In the genomic region with DNA sequence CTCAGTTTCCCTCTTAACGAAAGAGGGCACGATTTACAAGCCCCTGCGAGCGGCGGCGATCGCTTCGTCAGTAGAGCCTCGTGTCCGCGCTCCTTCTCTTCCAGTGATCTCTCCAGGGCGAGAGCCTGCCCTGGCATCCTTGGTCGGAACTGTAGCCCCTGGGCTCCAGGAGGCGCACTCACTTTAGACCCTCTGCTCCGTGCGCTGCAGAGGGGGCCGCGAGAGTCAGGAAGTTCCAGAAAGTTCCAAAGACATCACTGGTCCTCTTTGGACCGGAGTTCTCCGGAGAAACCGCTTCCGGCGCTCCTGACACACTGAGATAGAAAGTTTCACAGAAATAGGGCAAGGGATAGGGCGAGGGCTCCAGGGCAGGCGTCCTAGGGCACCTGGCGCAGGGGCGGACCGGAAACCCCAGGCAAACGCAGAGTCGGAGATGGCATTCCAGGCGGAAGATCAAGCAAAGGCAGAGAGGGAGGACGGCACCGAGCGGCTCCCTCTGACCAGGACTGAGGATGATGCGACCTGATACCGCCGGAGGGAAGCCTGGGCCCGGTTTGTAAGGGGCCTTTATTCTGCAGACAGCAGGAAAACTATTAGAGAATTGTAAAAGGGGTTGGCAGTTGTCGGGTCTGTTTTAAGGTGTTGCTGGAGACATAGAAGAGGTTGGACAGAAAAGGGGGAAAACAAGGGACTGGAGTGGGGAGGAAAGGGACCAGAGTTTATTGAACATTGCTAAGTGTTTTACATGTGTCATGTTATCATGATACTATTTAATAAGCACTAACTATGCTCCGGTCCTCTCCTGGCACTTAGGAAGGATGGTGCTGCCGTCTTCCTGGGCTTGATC, we compare ENCODE assay signal across 8 cellular contexts. TPM values are rescaled to one million over a fixed set of nuclear protein-coding genes. Genes with fewer than 3 reads are reported as not detected.
DNase-seq lines count a peak whose midpoint lies in the region; ATAC-seq and TF ChIP-seq lines count a peak whose summit lies in the region.

No MANE protein-coding gene starts in this region.

- H3K27me3 Mint-ChIP-seq in activated B cell treated with CpG ODN at 0.5 μM for 24 hours = peaks cover 52% of the 10 kb centered on the region

- ATAC-seq in activated B cell treated with CpG ODN at 0.5 μM for 24 hours (ENCODE audit: low read depth) = no peak
- peak; percentile 4 to 17 for ATAC-seq in left cardiac atrium
- peak in 2 of 4 donors; percentile 6 to 14 for ATAC-seq in psoas muscle
- ATAC-seq in GM19351 (IDR thresholded peaks at IDR 0.05; ENCODE audit: unreplicated experiment) = no peak

- no peaks in the 10 kb centered on the region for H3F3A ChIP-seq in DOHH2 (ENCODE audit: control insufficient read depth, insufficient read depth)

- H3K4me2 ChIP-seq in DOHH2 (ENCODE audit: low read length) = peak overlapping the region; percentile 45; the same call in 1 of the 2 replicates

- DNase-seq in activated B cell treated with CpG ODN at 0.5 μM for 24 hours (no peak), left cardiac atrium (no peak), psoas muscle (peak in 1 of 2 donors; percentile 17)
- DNase-seq in activated CD8-positive, alpha-beta memory T cell treated with anti-CD3 and anti-CD28 coated beads, Interleukin-2, amount 50 U/mL, for 48 hours = no peak
- DNase-seq in stimulated activated CD4-positive, alpha-beta T cell treated with anti-CD3 and anti-CD28 coated beads, Interleukin-4, amount 100 ng/mL, for 4 hours = no peak
- DNase-seq in activated CD8-positive, alpha-beta memory T cell treated with anti-CD3 and anti-CD28 coated beads, Interleukin-2, amount 50 U/mL, for 4 hours = no peak

- no peak for TF ChIP-seq CTCF in DOHH2 (IDR thresholded peaks at IDR 0.05; ENCODE audit: low read depth, low read length, poor library complexity, severe bottlenecking)
- TF ChIP-seq CTCF in activated B cell treated with CpG ODN at 0.5 μM for 24 hours (IDR thresholded peaks at IDR 0.05) = no peak
- no peak for TF ChIP-seq CTCF in psoas muscle (IDR thresholded peaks at IDR 0.05)

- H3K27me3 ChIP-seq in DOHH2 (ENCODE audit: control insufficient read depth, low read length) = peaks cover 2% of the 10 kb centered on the region; the same call in 1 of the 2 replicates
- peaks cover 5 to 74% (median 20%) of the 10 kb centered on the region in 3 donors for H3K27me3 ChIP-seq in psoas muscle (ENCODE audit: insufficient read depth in 3 of 3, low read length in 2 of 3)

- H3K36me3 Mint-ChIP-seq in activated B cell treated with CpG ODN at 0.5 μM for 24 hours (ENCODE audit: low read depth) = no peaks in the 10 kb centered on the region

- H3K27ac ChIP-seq in DOHH2 (ENCODE audit: low read depth, low read length) (no peak overlapping the region), psoas muscle (no peak overlapping the region)

- peak overlapping the region; percentile 48 for H3K4me3 Mint-ChIP-seq in activated B cell treated with CpG ODN at 0.5 μM for 24 hours

- no peaks in the 10 kb centered on the region for H3K4me1 ChIP-seq in DOHH2 (ENCODE audit: control insufficient read depth, low read length)
- H3K4me1 ChIP-seq in psoas muscle = peaks cover 12% of the 10 kb centered on the region

- intact Hi-C loops in activated B cell treated with CpG ODN at 0.5 μM for 24 hours (cut with micrococcal nuclease) = loop anchor here (5.0 kb wide), 1 partner anchor 339 kb away; a partner anchor contains a TSS
- intact Hi-C loops in left cardiac atrium (cut with DNase I) = no loop called here
- intact Hi-C loops in psoas muscle (cut with DNase I) = no loop called here

- H3K36me3 ChIP-seq in DOHH2 (ENCODE audit: control insufficient read depth, low read length) = no peaks in the 10 kb centered on the region
- no peaks in the 10 kb centered on the region for H3K36me3 ChIP-seq in psoas muscle (ENCODE audit: insufficient read depth in 1 of 2, low read depth in 1 of 2)

- H3K27ac Mint-ChIP-seq in activated B cell treated with CpG ODN at 0.5 μM for 24 hours = no peak overlapping the region

- no peaks in the 10 kb centered on the region for H4K20me1 ChIP-seq in DOHH2 (ENCODE audit: control insufficient read depth, insufficient read depth, low read depth, low read length)

- POLR2A ChIA-PET in activated B cell treated with CpG ODN at 0.5 μM for 24 hours (lab: Charles Lee) = no interaction called here

- CTCF ChIA-PET in activated B cell treated with CpG ODN at 0.5 μM for 24 hours (lab: Charles Lee) = no interaction called here

- H3K4me3 ChIP-seq in DOHH2 (ENCODE audit: low read length) (peak overlapping the region; percentile 56), psoas muscle (peak overlapping the region; percentile 72)

- H3K9me3 ChIP-seq in DOHH2 (ENCODE audit: control insufficient read depth, insufficient read depth, low read length) (no peaks in the 10 kb centered on the region), psoas muscle (no peaks in the 10 kb centered on the region)

- WGBS in psoas muscle, 3 donors = 11 to 12% (median 12%) methylated on average over 38 to 41 of the region's 41 CpGs

- peaks cover 5% of the 10 kb centered on the region for H3K4me1 Mint-ChIP-seq in activated B cell treated with CpG ODN at 0.5 μM for 24 hours

- H3K79me2 ChIP-seq in DOHH2 (ENCODE audit: control insufficient read depth, low read length) = no peaks in the 10 kb centered on the region

- H3K9me2 ChIP-seq in DOHH2 (replicated peaks; ENCODE audit: control insufficient read depth, low read length) = no peaks in the 10 kb centered on the region

- no peaks in the 10 kb centered on the region for H3K9me3 Mint-ChIP-seq in activated B cell treated with CpG ODN at 0.5 μM for 24 hours

RNA-seq across cellular contexts. Expression of a gene that starts 1.3 kb away (rescaled TPM):
- total RNA-seq in activated B cell treated with CpG ODN at 0.5 μM for 24 hours = not detected in 2 replicates
- total RNA-seq in left cardiac atrium = 1 to 10 TPM; 1.8 to 3.1 TPM
- 1 to 10 TPM in 3 of 4 donors, under 1 TPM in 1; 0.59 to 4.6 (median 1.5) TPM for total RNA-seq in psoas muscle
- 1 to 10 TPM in 1 of 3 donors, under 1 TPM in 2; 0.07 to 1.3 (median 0.31) TPM for polyA plus RNA-seq in psoas muscle

Comparison
In these comparisons a context has a peak if more than half of its experiments do, and no peak if none do; other contexts are left out.
1. ATAC-seq: peak in left cardiac atrium (2 of 2); none in activated B cell treated with CpG ODN at 0.5 μM for 24 hours (single experiment) and GM19351 (single experiment).